ENCODE assay signal across 13 cellular contexts in genomic region chr9:91408475-91408874, GRCh38.
"Had no signal": no experiment of that assay in that cellular context is flagged by ENCODE, and none has a peak within 500 bp of the region (broad histone marks: within the 10 kb centered on the region; RNA-seq: fewer than 3 reads in every experiment).

No MANE protein-coding gene starts in this region.

- H3K27ac ChIP-seq: VCaP had no signal

- H3K4me3 ChIP-seq: lung had no signal

- DNase-seq: activated CD4-positive, alpha-beta T cell treated with anti-CD3 and anti-CD28 coated beads for 1 hour; activated CD4-positive, alpha-beta T cell treated with anti-CD3 and anti-CD28 coated beads, Interleukin-2, amount 50 U/mL, for 48 hours; activated naive CD4-positive, alpha-beta T cell treated with anti-CD3 and anti-CD28 coated beads for 36 hours; activated T-cell treated with anti-CD3 and anti-CD28 coated beads, Interleukin-2, amount 50 U/mL, for 1 hour; foreskin fibroblast; left cardiac atrium; stimulated activated CD4-positive, alpha-beta T cell treated with anti-CD3 and anti-CD28 coated beads, Interleukin-15, amount 100 ng/mL, for 24 hours; stimulated activated CD4-positive, alpha-beta T cell treated with anti-CD3 and anti-CD28 coated beads, Interleukin-4, amount 100 ng/mL, for 24 hours; stimulated activated naive CD4-positive, alpha-beta T cell; T-cell; T1000 had no signal
